Comparison of ENCODE assay signal across 1 cellular context in the genomic region with DNA sequence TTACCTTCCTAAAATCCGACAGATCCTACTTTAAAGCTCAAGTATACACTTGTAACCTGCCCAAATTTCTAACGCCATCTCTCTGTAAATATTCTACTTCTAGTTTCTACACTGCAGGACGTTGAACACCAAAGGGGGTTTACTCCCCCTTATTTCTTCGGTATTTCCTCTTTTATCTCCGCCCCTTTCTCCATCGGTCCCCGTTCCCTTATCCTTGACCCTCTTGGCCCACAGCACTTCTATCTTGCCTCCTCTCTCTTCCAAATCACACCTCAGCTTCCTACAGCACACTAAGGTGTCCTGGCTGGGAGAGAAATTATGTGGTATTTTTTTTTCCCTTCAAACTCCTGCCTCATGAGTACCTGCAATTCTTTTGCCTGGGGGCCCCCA.
TF ChIP-seq lines count a peak whose summit lies in the region.

No MANE protein-coding gene starts in this region.

TF ChIP-seq in HCT116, 20 proteins besides CTCF, POLR2A, EP300 and RAD21 (continued from another document):
- TF ChIP-seq, protein P1, sequence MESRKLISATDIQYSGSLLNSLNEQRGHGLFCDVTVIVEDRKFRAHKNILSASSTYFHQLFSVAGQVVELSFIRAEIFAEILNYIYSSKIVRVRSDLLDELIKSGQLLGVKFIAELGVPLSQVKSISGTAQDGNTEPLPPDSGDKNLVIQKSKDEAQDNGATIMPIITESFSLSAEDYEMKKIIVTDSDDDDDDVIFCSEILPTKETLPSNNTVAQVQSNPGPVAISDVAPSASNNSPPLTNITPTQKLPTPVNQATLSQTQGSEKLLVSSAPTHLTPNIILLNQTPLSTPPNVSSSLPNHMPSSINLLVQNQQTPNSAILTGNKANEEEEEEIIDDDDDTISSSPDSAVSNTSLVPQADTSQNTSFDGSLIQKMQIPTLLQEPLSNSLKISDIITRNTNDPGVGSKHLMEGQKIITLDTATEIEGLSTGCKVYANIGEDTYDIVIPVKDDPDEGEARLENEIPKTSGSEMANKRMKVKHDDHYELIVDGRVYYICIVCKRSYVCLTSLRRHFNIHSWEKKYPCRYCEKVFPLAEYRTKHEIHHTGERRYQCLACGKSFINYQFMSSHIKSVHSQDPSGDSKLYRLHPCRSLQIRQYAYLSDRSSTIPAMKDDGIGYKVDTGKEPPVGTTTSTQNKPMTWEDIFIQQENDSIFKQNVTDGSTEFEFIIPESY (IDR thresholded peaks at IDR 0.05; ENCODE audit: extremely low read depth, insufficient replicate concordance, low read length) = no peak
- no peak for TF ChIP-seq JUND (IDR thresholded peaks at IDR 0.05)
- no peak for TF ChIP-seq YY1 (IDR thresholded peaks at IDR 0.05; ENCODE audit: extremely low read depth, insufficient replicate concordance, low read depth, low read length)
